ENCODE assay signal across 18 cellular contexts in the genomic region with DNA sequence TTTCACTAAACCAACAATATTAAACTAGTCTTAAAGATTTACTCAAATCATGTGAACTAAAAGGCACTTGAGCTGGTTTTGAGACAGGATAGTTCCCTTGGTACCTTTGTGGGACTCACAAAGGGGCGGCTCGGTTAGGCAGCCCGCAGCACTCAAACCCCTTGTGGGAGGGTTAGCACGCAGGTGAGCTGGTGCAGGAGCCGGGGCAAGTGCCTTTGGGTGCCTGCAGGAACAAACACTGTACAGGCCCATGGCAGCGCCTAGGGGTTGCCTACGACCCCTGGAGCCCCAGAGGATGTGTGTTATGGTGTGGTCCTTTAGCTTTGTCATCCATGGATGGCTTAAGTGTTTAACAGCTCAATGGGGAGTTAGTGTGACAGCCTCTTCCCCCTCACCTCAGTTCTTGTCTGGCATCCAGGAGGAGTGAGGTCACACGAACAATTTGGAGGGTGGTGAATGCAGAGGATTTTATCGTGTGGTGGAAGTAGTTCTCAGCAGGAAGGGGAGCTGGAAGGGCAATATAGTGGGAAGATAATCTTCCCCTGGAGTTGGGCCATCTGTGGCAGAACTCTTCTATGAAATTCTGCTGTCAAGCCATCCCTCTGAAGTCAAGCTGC.
DNase-seq lines count a peak whose midpoint lies in the region; ATAC-seq, FAIRE-seq and TF ChIP-seq lines count a peak whose summit lies in the region.
"Had no signal": no experiment of that assay in that cellular context is flagged by ENCODE, and none has a peak within 500 bp of the region (broad histone marks: within the 10 kb centered on the region; RNA-seq: fewer than 3 reads in every experiment).

No MANE protein-coding gene starts in this region.

- H3K9me3 ChIP-seq in upper lobe of right lung, result no peaks in the 10 kb centered on the region
- H3K9me3 ChIP-seq: A549 had no signal

- peak; percentile 75 for FAIRE-seq in bronchial epithelial cell (lab: Jason Lieb, UNC)
- FAIRE-seq: A549, H1 had no signal

- DNase-seq in Right ventricle myocardium inferior (ENCODE audit: missing footprints), result peak; percentile 46
- no peak for DNase-seq in cardiac septum (ENCODE audit: low spot score)
- no peak for DNase-seq in bronchial epithelial cell (ENCODE audit: low read depth)
- DNase-seq in kidney tubule cell (ENCODE audit: low spot score), result peak; percentile 4
- DNase-seq in upper lobe of right lung, result peak; percentile 60
- DNase-seq in mesenteric fat pad (ENCODE audit: low spot score), result no peak
- DNase-seq in NCI-H345 treated with DMSO at 0.1 percent for 48 hours (lab: John Stamatoyannopoulos, UW; ENCODE audit: unreplicated experiment), result no peak
- DNase-seq: DMS79, GDM1, MV-4-11, NCI-H1436, NCI-H2029 treated with DMSO at 0.1 percent for 48 hours, NCI-H526, PC-9 had no signal

- H3K36me3 ChIP-seq in bronchial epithelial cell (ENCODE audit: control insufficient read depth, insufficient read depth, low read length) (no peaks in the 10 kb centered on the region), upper lobe of right lung (no peaks in the 10 kb centered on the region)

- ATAC-seq in Right ventricle myocardium inferior (peak; percentile 67), upper lobe of right lung (no peak), HG02798 (IDR thresholded peaks at IDR 0.05; ENCODE audit: poor library complexity, unreplicated experiment) (no peak)
- ATAC-seq: A549, SK-N-SH treated with all-trans-retinoic acid at 6 μM for 48 hours had no signal

- H3K4me1 ChIP-seq in upper lobe of right lung, result peaks cover 8% of the 10 kb centered on the region
- H3K4me1 ChIP-seq: A549 had no signal

- H3K4me3 ChIP-seq in bronchial epithelial cell (ENCODE audit: low read depth, low read length) (no peak overlapping the region), upper lobe of right lung (no peak overlapping the region)
- H3K4me3 ChIP-seq: A549, PC-9 had no signal

- no peak overlapping the region for H3K27ac ChIP-seq in upper lobe of right lung
- H3K27ac ChIP-seq: A549, PC-9 had no signal

- H3K27me3 ChIP-seq in bronchial epithelial cell (ENCODE audit: control insufficient read depth, insufficient read depth, low read length) (no peaks in the 10 kb centered on the region), upper lobe of right lung (no peaks in the 10 kb centered on the region)

- intact Hi-C loops in Right ventricle myocardium inferior (cut with DNase I), result loop anchor here (10.0 kb wide), 1 partner anchor 327 kb away; no protein-coding TSS in a partner anchor
- intact Hi-C loops in cardiac septum (cut with DNase I), result no loop called here
- intact Hi-C loops in upper lobe of right lung (cut with DNase I), result no loop called here

- TF ChIP-seq CTCF in bronchial epithelial cell (IDR thresholded peaks at IDR 0.05; ENCODE audit: insufficient read depth, low read length, severe bottlenecking) (no peak), upper lobe of right lung (IDR thresholded peaks at IDR 0.05) (no peak)

Comparison
In these comparisons a context has a peak if more than half of its experiments do, and no peak if none do; other contexts are left out.
1. DNase-seq: peak in Right ventricle myocardium inferior (single experiment), kidney tubule cell (single experiment) and upper lobe of right lung (single experiment); none in cardiac septum (single experiment), bronchial epithelial cell (single experiment), mesenteric fat pad (single experiment) and NCI-H345 treated with DMSO at 0.1 percent for 48 hours (single experiment).